31 cellular contexts compared by ENCODE assay signal in genomic region chr3:150779402-150779858, GRCh38. TPM values are rescaled to one million over a fixed set of nuclear protein-coding genes. Genes with fewer than 3 reads are reported as not detected.
DNase-seq lines count a peak whose midpoint lies in the region; ATAC-seq, FAIRE-seq and TF ChIP-seq lines count a peak whose summit lies in the region.
"Had no signal": no experiment of that assay in that cellular context is flagged by ENCODE, and none has a peak within 500 bp of the region (broad histone marks: within the 10 kb centered on the region; RNA-seq: fewer than 3 reads in every experiment).

No MANE protein-coding gene starts in this region.

- intact Hi-C loops in Caco-2 (cut with micrococcal nuclease; ENCODE audit: unreplicated experiment) (loop anchor here (1.0 kb wide), 1 partner anchor 58 kb away; no protein-coding TSS in a partner anchor), K562 (cut with micrococcal nuclease) (no loop called here), HepG2 (cut with micrococcal nuclease; ENCODE audit: unreplicated experiment) (loop anchor here (1.0 kb wide), 4 partner anchors 9 to 58 kb away; no protein-coding TSS in a partner anchor), sciatic nerve (cut with DNase I) (no loop called here)

- no peaks in the 10 kb centered on the region for H3F3A ChIP-seq in MM.1S (ENCODE audit: insufficient read depth, low read length)

- no peaks in the 10 kb centered on the region for H3K9me3 ChIP-seq in Caco-2
- no peaks in the 10 kb centered on the region for H3K9me3 ChIP-seq in K562 (replicated peaks; ENCODE audit: control insufficient read depth, insufficient read depth, low read depth, low read length)
- H3K9me3 ChIP-seq in HepG2 (ENCODE audit: low read length), result no peaks in the 10 kb centered on the region
- no peaks in the 10 kb centered on the region for H3K9me3 ChIP-seq in MM.1S (replicated peaks; ENCODE audit: insufficient read depth, low read length)
- H3K9me3 ChIP-seq: breast epithelium, colonic mucosa, lower lobe of right lung, tibial artery had no signal

- H3K4me2 ChIP-seq in K562 (ENCODE audit: insufficient read depth, low read length), result no peak overlapping the region
- peak overlapping the region; percentile 70 for H3K4me2 ChIP-seq in HepG2 (ENCODE audit: low read depth, low read length)
- no peak overlapping the region for H3K4me2 ChIP-seq in MM.1S (ENCODE audit: low read depth, low read length)
- H3K4me2 ChIP-seq: BLaER1 treated with 17β-estradiol and CSF1 and Interleukin-3, amounts not matched to agents 10 nM and 100 nM had no signal

- WGBS in K562 (ENCODE audit: insufficient coverage, low coverage, missing lambda C conversion rate), result 41% methylated on average over 13 of the region's 22 CpGs
- 73% methylated on average over 6 of the region's 22 CpGs for WGBS in HepG2 (ENCODE audit: low lambda C conversion rate)

- DNase-seq in Caco-2 (peak; percentile 45 to 50), H7 (peak; percentile 83), K562 (ENCODE audit: extremely low read depth in 1 of 4, low spot score in 3 of 4) (peak in 3 of 4 experiments; percentile 16 to 35 (median 23)), HepG2 (ENCODE audit: low spot score) (peak; percentile 82), MM.1S (no peak), NCI-H2107 (lab: John Stamatoyannopoulos, UW) (no peak), sciatic nerve (ENCODE audit: low spot score) (no peak)
- DNase-seq: activated CD4-positive, alpha-beta T cell treated with anti-CD3 and anti-CD28 coated beads for 48 hours; activated gamma-delta T cell; activated naive CD8-positive, alpha-beta T cell treated with anti-CD3 and anti-CD28 coated beads for 36 hours; activated T-cell treated with anti-CD3 and anti-CD28 coated beads, Interleukin-2, amount 50 U/mL, for 24 hours; anterior cingulate cortex; colonic mucosa; COR-L47; DMS79; effector memory CD4-positive, alpha-beta T cell; GDM1; IMR-90; lower lobe of right lung; naive thymus-derived CD4-positive, alpha-beta T cell; NCI-H146; NCI-H774; occipital lobe; PC-3; SHP77; stimulated activated CD4-positive, alpha-beta T cell treated with anti-CD3 and anti-CD28 coated beads, Interleukin-4, amount 100 ng/mL, for 24 hours; tibial artery; WERI-Rb-1 had no signal

- no peaks in the 10 kb centered on the region for H3K79me2 ChIP-seq in K562 (ENCODE audit: control insufficient read depth, insufficient read depth, low read length)
- H3K79me2 ChIP-seq in HepG2 (ENCODE audit: insufficient read depth, low read length), result no peaks in the 10 kb centered on the region
- H3K79me2 ChIP-seq in MM.1S (ENCODE audit: low read length), result no peaks in the 10 kb centered on the region

- peak in 1 of 2 experiments; percentile 59 for TF ChIP-seq CTCF in Caco-2 (IDR thresholded peaks at IDR 0.05; ENCODE audit: insufficient read depth in 1 of 2, low read depth in 1 of 2, low read length in 1 of 2, severe bottlenecking in 1 of 2, unreplicated experiment in 1 of 2)
- peak in 2 of 3 experiments; percentile 27 to 37; a peak in 4 of 6 replicates for TF ChIP-seq CTCF in K562 (IDR thresholded peaks at IDR 0.05 in 2 of 3, conservative IDR thresholded peaks at IDR 0.05 in 1 of 3; ENCODE audit: insufficient read depth in 2 of 3, low read depth in 1 of 3, low read length in 3 of 3)
- peak; percentile 77 for TF ChIP-seq CTCF in HepG2 (CRISPR knock-in tag; IDR thresholded peaks at IDR 0.05)
- no peak for TF ChIP-seq CTCF in MM.1S (IDR thresholded peaks at IDR 0.05; ENCODE audit: low read length)

- H3K27ac ChIP-seq in K562 (ENCODE audit: extremely low read depth, low read depth, low read length), result no peak overlapping the region
- no peak overlapping the region for H3K27ac ChIP-seq in HepG2 (ENCODE audit: extremely low read length, insufficient read depth, low read length)
- no peak overlapping the region for H3K27ac ChIP-seq in MM.1S (ENCODE audit: low read length)
- H3K27ac ChIP-seq: BLaER1 treated with 17β-estradiol and CSF1 and Interleukin-3, amounts not matched to agents 10 nM and 100 nM; breast epithelium; colonic mucosa; lower lobe of right lung; tibial artery; WERI-Rb-1 had no signal

- H3K9me2 ChIP-seq in MM.1S (replicated peaks; ENCODE audit: insufficient read depth, low read length), result no peaks in the 10 kb centered on the region

- H3K4me3 ChIP-seq in Caco-2 (ENCODE audit: low read depth, low read length), result no peak overlapping the region
- H3K4me3 ChIP-seq in H7 (ENCODE audit: insufficient read depth, low read depth, low read length), result no peak overlapping the region
- H3K4me3 ChIP-seq in K562, result no peak overlapping the region
- H3K4me3 ChIP-seq in HepG2 (replicated peaks in 1 of 3; ENCODE audit: insufficient read depth in 1 of 3, low read depth in 2 of 3, low read length in 3 of 3), result peak overlapping the region in 2 of 3 experiments; percentile 24 to 36; a peak in 3 of 6 replicates
- no peak overlapping the region for H3K4me3 ChIP-seq in MM.1S (ENCODE audit: low read length)
- H3K4me3 ChIP-seq: BLaER1 treated with 17β-estradiol and CSF1 and Interleukin-3, amounts not matched to agents 10 nM and 100 nM; breast epithelium; colonic mucosa; lower lobe of right lung; tibial artery had no signal

- H2AFZ ChIP-seq in K562 (ENCODE audit: low read depth, low read length) (0 out of 2 replicates have a peak overlapping the region, but pooled peaks have one; percentile 3), HepG2 (ENCODE audit: low read length) (peak overlapping the region; percentile 79), MM.1S (ENCODE audit: low read length) (no peak overlapping the region)

- no peak overlapping the region for H3K4me3 Mint-ChIP-seq in Caco-2 (ENCODE audit: unreplicated experiment)
- H3K4me3 Mint-ChIP-seq: activated naive CD8-positive, alpha-beta T cell treated with anti-CD3 and anti-CD28 coated beads for 36 hours; activated T-cell treated with anti-CD3 and anti-CD28 coated beads, Interleukin-2, amount 50 U/mL, for 24 hours; naive thymus-derived CD4-positive, alpha-beta T cell had no signal

- in situ Hi-C loops in K562 (cut with MboI) (no loop called here), HepG2 (cut with HindIII; ENCODE audit: extremely low pct_ligation_motif_present, low pct_unique_long_range_greater_than_20kb) (loop anchor here (10.0 kb wide), 1 partner anchor 55 kb away; no protein-coding TSS in a partner anchor)

- TF ChIP-seq RAD21 in K562 (CRISPR knock-in tag; conservative IDR thresholded peaks at IDR 0.05 in 1 of 2, IDR thresholded peaks at IDR 0.05 in 1 of 2), result no peak
- TF ChIP-seq RAD21 in HepG2 (CRISPR knock-in tag; IDR thresholded peaks at IDR 0.05), result peak; percentile 86

- H3K27me3 ChIP-seq in Caco-2 (replicated peaks; ENCODE audit: control insufficient read depth, insufficient read depth, low read length) (no peaks in the 10 kb centered on the region), H7 (ENCODE audit: control insufficient read depth, insufficient read depth, low read length) (no peaks in the 10 kb centered on the region), K562 (ENCODE audit: control insufficient read depth in 2 of 2, insufficient read depth in 2 of 2, low read length in 2 of 2) (no peaks in the 10 kb centered on the region; a peak in 1 of 5 replicates), HepG2 (ENCODE audit: control insufficient read depth in 1 of 2, insufficient read depth in 2 of 2, low read length in 2 of 2) (no peaks in the 10 kb centered on the region), MM.1S (replicated peaks; ENCODE audit: insufficient read depth, low read length) (no peaks in the 10 kb centered on the region)
- H3K27me3 ChIP-seq: BLaER1 treated with 17β-estradiol and CSF1 and Interleukin-3, amounts not matched to agents 10 nM and 100 nM; breast epithelium; colonic mucosa; tibial artery had no signal

- H3K27me3 Mint-ChIP-seq in Caco-2 (ENCODE audit: insufficient read depth, unreplicated experiment), result peaks cover 3% of the 10 kb centered on the region
- H3K27me3 Mint-ChIP-seq: activated T-cell treated with anti-CD3 and anti-CD28 coated beads, Interleukin-2, amount 50 U/mL, for 24 hours had no signal

- H3K36me3 Mint-ChIP-seq in Caco-2 (ENCODE audit: insufficient read depth, unreplicated experiment), result no peaks in the 10 kb centered on the region
- H3K36me3 Mint-ChIP-seq: activated naive CD8-positive, alpha-beta T cell treated with anti-CD3 and anti-CD28 coated beads for 36 hours had no signal

- H3K9me3 Mint-ChIP-seq in Caco-2 (ENCODE audit: unreplicated experiment), result no peaks in the 10 kb centered on the region
- H3K9me3 Mint-ChIP-seq: activated naive CD8-positive, alpha-beta T cell treated with anti-CD3 and anti-CD28 coated beads for 36 hours; activated T-cell treated with anti-CD3 and anti-CD28 coated beads, Interleukin-2, amount 50 U/mL, for 24 hours; naive thymus-derived CD4-positive, alpha-beta T cell had no signal

- H3K36me3 ChIP-seq in Caco-2 (ENCODE audit: control insufficient read depth, insufficient read depth, low read length) (no peaks in the 10 kb centered on the region), H7 (replicated peaks; ENCODE audit: control insufficient read depth, insufficient read depth, low read length) (no peaks in the 10 kb centered on the region), K562 (ENCODE audit: control insufficient read depth, insufficient read depth, low read length) (no peaks in the 10 kb centered on the region), HepG2 (replicated peaks in 1 of 2; ENCODE audit: control insufficient read depth in 1 of 2, insufficient read depth in 2 of 2, low read length in 2 of 2) (no peaks in the 10 kb centered on the region), MM.1S (replicated peaks; ENCODE audit: insufficient read depth, low read length) (no peaks in the 10 kb centered on the region)
- H3K36me3 ChIP-seq: BLaER1 treated with 17β-estradiol and CSF1 and Interleukin-3, amounts not matched to agents 10 nM and 100 nM; breast epithelium; colonic mucosa; lower lobe of right lung; tibial artery; WERI-Rb-1 had no signal

- TF ChIP-seq POLR2A in K562 (conservative IDR thresholded peaks at IDR 0.05) (no peak), HepG2 (IDR thresholded peaks at IDR 0.05; ENCODE audit: insufficient read depth in 1 of 2, low read depth in 2 of 2, low read length in 2 of 2) (no peak)

- no peaks in the 10 kb centered on the region for H3K9me1 ChIP-seq in K562 (ENCODE audit: control insufficient read depth, insufficient read depth, low read length)

- no peak overlapping the region for H3K27ac Mint-ChIP-seq in Caco-2 (ENCODE audit: unreplicated experiment)
- H3K27ac Mint-ChIP-seq: activated naive CD8-positive, alpha-beta T cell treated with anti-CD3 and anti-CD28 coated beads for 36 hours; activated T-cell treated with anti-CD3 and anti-CD28 coated beads, Interleukin-2, amount 50 U/mL, for 24 hours; naive thymus-derived CD4-positive, alpha-beta T cell had no signal

- no peaks in the 10 kb centered on the region for H4K20me1 ChIP-seq in K562 (replicated peaks; ENCODE audit: control insufficient read depth, insufficient read depth, low read length)
- no peaks in the 10 kb centered on the region for H4K20me1 ChIP-seq in HepG2 (ENCODE audit: insufficient read depth, low read length)
- no peaks in the 10 kb centered on the region for H4K20me1 ChIP-seq in MM.1S (ENCODE audit: insufficient read depth, low read length)
- H4K20me1 ChIP-seq: BLaER1 treated with 17β-estradiol and CSF1 and Interleukin-3, amounts not matched to agents 10 nM and 100 nM had no signal

- peak; percentile 76 for ATAC-seq in K562
- peak; percentile 100 for ATAC-seq in HepG2
- no peak for ATAC-seq in sciatic nerve
- ATAC-seq: naive thymus-derived CD4-positive, alpha-beta T cell; PC-3 had no signal

- no peak for TF ChIP-seq EP300 in K562 (IDR thresholded peaks at IDR 0.05; ENCODE audit: low read length)
- no peak for TF ChIP-seq EP300 in HepG2 (IDR thresholded peaks at IDR 0.05; ENCODE audit: low read depth in 2 of 2, low read length in 2 of 2)
- TF ChIP-seq EP300 in HepG2 (CRISPR knock-in tag; IDR thresholded peaks at IDR 0.05; ENCODE audit: borderline replicate concordance), result no peak

- H3K4me1 Mint-ChIP-seq in Caco-2 (ENCODE audit: low read depth, unreplicated experiment), result no peaks in the 10 kb centered on the region

- H3K4me1 ChIP-seq in Caco-2 (no peaks in the 10 kb centered on the region), K562 (replicated peaks in 1 of 2; ENCODE audit: control insufficient read depth in 2 of 2, insufficient read depth in 2 of 2, low read length in 2 of 2) (peaks cover 0 to 20% of the 10 kb centered on the region in 2 experiments; a peak in 2 of 5 replicates), HepG2 (ENCODE audit: insufficient read depth, low read length) (peaks cover 12% of the 10 kb centered on the region), MM.1S (ENCODE audit: low read length) (no peaks in the 10 kb centered on the region)
- H3K4me1 ChIP-seq: breast epithelium, colonic mucosa, lower lobe of right lung, tibial artery had no signal

- CTCF ChIA-PET in Caco-2 (lab: Charles Lee) (interaction anchor here (0.8 to 1.4 kb wide), 8 partner anchors 9 to 76 kb away, joined by 3 to 9 read pairs (median 4); partner anchors contain the start of gene ERICH6), K562 (lab: Yijun Ruan, JAX; ENCODE audit: low intra/inter-chr PET ratio) (interaction anchor here (0.7 kb wide), 1 partner anchor 50 kb away, joined by 3 read pairs; no protein-coding TSS in a partner anchor), HepG2 (lab: Yijun Ruan, JAX; ENCODE audit: low intra/inter-chr PET ratio, low total read pairs) (interaction anchor here (1.1 to 2.4 kb wide), 3 partner anchors 15 to 86 kb away, joined by 3 to 21 read pairs (median 4); no protein-coding TSS in a partner anchor)

- H3K9ac ChIP-seq in K562 (ENCODE audit: insufficient read depth in 1 of 2, low read depth in 2 of 2, low read length in 2 of 2), result peak overlapping the region in 1 of 2 experiments; percentile 40; a peak in 1 of 4 replicates
- H3K9ac ChIP-seq in HepG2 (ENCODE audit: insufficient read depth, low read depth, low read length), result no peak overlapping the region; the same call in 1 of the 2 replicates
- H3K9ac ChIP-seq in MM.1S (ENCODE audit: low read length), result no peak overlapping the region
- H3K9ac ChIP-seq: BLaER1 treated with 17β-estradiol and CSF1 and Interleukin-3, amounts not matched to agents 10 nM and 100 nM had no signal

- POLR2A ChIA-PET in Caco-2 (lab: Charles Lee) (no interaction called here), K562 (lab: Yijun Ruan, JAX) (interaction anchor here (1.0 to 1.3 kb wide), 2 partner anchors 11 to 13 kb away, joined by 3 to 4 read pairs; no protein-coding TSS in a partner anchor), HepG2 (lab: Yijun Ruan, JAX) (interaction anchor here (0.9 to 8.9 kb wide), 6 partner anchors 8 to 233 kb away, joined by 3 to 104 read pairs (median 6); partner anchors contain the start of genes EIF2A, SERP1 and SIAH2)

- no TSS peak for BruUV-seq in Caco-2 (replicated peaks; lab: Mats Ljungman, UMichigan)
- no TSS peak for BruUV-seq in K562 (replicated peaks; lab: Mats Ljungman, UMichigan)
- BruUV-seq in HepG2 (replicated peaks; lab: Mats Ljungman, UMichigan), result no TSS peak

- FAIRE-seq in K562 (lab: Jason Lieb, UNC), result no peak
- peak; percentile 54 for FAIRE-seq in HepG2 (lab: Jason Lieb, UNC)
- FAIRE-seq: islet of Langerhans had no signal

RNA-seq across cellular contexts. Expression of gene SIAH2, which starts 16.5 kb away (rescaled TPM):
- total RNA-seq in Caco-2 (2022), result 25.6 and 31.8 TPM in 2 replicates
- total RNA-seq in H7 (2014; rRNA removed; shearing (Covaris generic)), result 35.8 and 54.8 TPM in 2 replicates
- total RNA-seq in K562 (2011; cell fraction: chromatin; rRNA removed; ENCODE audit: low replicate concordance), result 10.4 and 14.0 TPM in 2 replicates
- 19.2 and 21.1 TPM in 2 replicates for total RNA-seq in K562 (2011; cell fraction: nucleolus; rRNA removed)
- 14.0 and 17.1 TPM in 2 replicates for total RNA-seq in K562 (2011; cell fraction: nucleoplasm; rRNA removed)
- 39.0 and 52.8 TPM in 2 replicates for total RNA-seq in K562 (2014; rRNA removed)
- 22.6 and 23.4 TPM in 2 replicates for total RNA-seq in K562 (2014; rRNA removed; fragmentation: Illumina TruSeq; extraction: Trizol)
- total RNA-seq in K562 (2015; rRNA removed; fragmentation: Illumina TruSeq; extraction: Trizol), result 24.6 and 24.8 TPM in 2 replicates
- 32.9 and 33.6 TPM in 2 replicates for total RNA-seq in K562 (2021)
- 34.9 and 37.8 TPM in 2 replicates for polyA plus RNA-seq in K562 (2011; rRNA removed)
- polyA plus RNA-seq in K562 (2011; cell fraction: cytosol; rRNA removed), result 51.5 and 163 TPM in 2 replicates
- polyA plus RNA-seq in K562 (2011; cell fraction: nucleus; rRNA removed), result 35.1 and 65.2 TPM in 2 replicates
- polyA plus RNA-seq in K562 (2012), result 19.7 and 22.9 TPM in 2 replicates
- polyA plus RNA-seq in K562 (2014; fragmentation: Illumina TruSeq; extraction: Trizol), result 26.9 and 34.4 TPM in 2 replicates
- 1 to 10 TPM; 4.8 to 7.5 TPM for polyA plus RNA-seq in K562 (2014; fragmentation: Nextera tagmentation; extraction: Ambion mirVana)
- polyA plus RNA-seq in K562 (2014; rRNA removed), result 29.9 and 34.5 TPM in 2 replicates
- polyA minus RNA-seq in K562 (2011; rRNA and poly(A)+ RNA removed), result 25.2 and 48.9 TPM in 2 replicates
- 32.4 and 42.9 TPM in 2 replicates for polyA minus RNA-seq in K562 (2011; cell fraction: cytosol; rRNA and poly(A)+ RNA removed)
- 12.4 and 12.8 TPM in 2 replicates for polyA minus RNA-seq in K562 (2011; cell fraction: nucleus; rRNA and poly(A)+ RNA removed)
- 71.8 and 79.5 TPM in 2 replicates for total RNA-seq in HepG2 (2016; rRNA removed; fragmentation: Illumina TruSeq; extraction: Trizol)
- total RNA-seq in HepG2 (2016; cell fraction: cytosol; rRNA removed; fragmentation: Illumina TruSeq; extraction: Trizol; ENCODE audit: low read depth), result 41.9 and 49.0 TPM in 2 replicates
- total RNA-seq in HepG2 (2016; cell fraction: insoluble cytoplasmic fraction; rRNA removed; fragmentation: Illumina TruSeq; extraction: Trizol), result 64.5 and 73.0 TPM in 2 replicates
- total RNA-seq in HepG2 (2016; cell fraction: membrane; rRNA removed; fragmentation: Illumina TruSeq; extraction: Trizol), result 102 and 124 TPM in 2 replicates
- 38.0 and 42.7 TPM in 2 replicates for total RNA-seq in HepG2 (2016; cell fraction: nucleus; rRNA removed; fragmentation: Illumina TruSeq; extraction: Trizol)
- 117 and 140 TPM in 2 replicates for polyA plus RNA-seq in HepG2 (2011; rRNA removed)
- 63.7 and 115 TPM in 2 replicates for polyA plus RNA-seq in HepG2 (2011; cell fraction: cytosol; rRNA removed)
- polyA plus RNA-seq in HepG2 (2011; cell fraction: nucleus; rRNA removed), result 132 and 149 TPM in 2 replicates
- polyA plus RNA-seq in HepG2 (2012), result 62.2 and 69.8 TPM in 2 replicates
- polyA plus RNA-seq in HepG2 (2016; cell fraction: cytosol; fragmentation: Illumina TruSeq; extraction: Trizol; ENCODE audit: low read depth), result 51.8 and 68.8 TPM in 2 replicates
- polyA plus RNA-seq in HepG2 (2016; cell fraction: insoluble cytoplasmic fraction; fragmentation: Illumina TruSeq; extraction: Trizol; ENCODE audit: low read depth), result 103 and 110 TPM in 2 replicates
- 106 and 126 TPM in 2 replicates for polyA plus RNA-seq in HepG2 (2016; cell fraction: membrane; fragmentation: Illumina TruSeq; extraction: Trizol; ENCODE audit: low read depth)
- polyA plus RNA-seq in HepG2 (2016; cell fraction: nucleus; fragmentation: Illumina TruSeq; extraction: Trizol; ENCODE audit: insufficient read depth, low read depth), result 70.3 and 71.0 TPM in 2 replicates
- 134 and 280 TPM in 2 replicates for polyA minus RNA-seq in HepG2 (2011; rRNA and poly(A)+ RNA removed; ENCODE audit: low replicate concordance)
- 79.8 and 91.3 TPM in 2 replicates for polyA minus RNA-seq in HepG2 (2011; cell fraction: cytosol; rRNA and poly(A)+ RNA removed)
- 24.6 and 28.0 TPM in 2 replicates for polyA minus RNA-seq in HepG2 (2011; cell fraction: nucleus; rRNA and poly(A)+ RNA removed)
- 19.1 TPM for total RNA-seq in sciatic nerve

Comparison
In these comparisons a context has a peak if more than half of its experiments do, and no peak if none do; other contexts are left out.
1. DNase-seq: peak in Caco-2 (2 of 2), H7 (single experiment), K562 (3 of 4) and HepG2 (single experiment); none in MM.1S (single experiment), NCI-H2107 (single experiment) and sciatic nerve (single experiment).
2. H3K4me3 ChIP-seq: peak in HepG2 (2 of 3); none in Caco-2 (single experiment), H7 (single experiment), K562 (single experiment) and MM.1S (single experiment).
3. intact Hi-C loops: an anchor here in Caco-2 (1.0 kb wide) and HepG2 (1.0 kb wide); none called in K562 and sciatic nerve.